ENCODE assay signal across 1 cellular context in the genomic region with DNA sequence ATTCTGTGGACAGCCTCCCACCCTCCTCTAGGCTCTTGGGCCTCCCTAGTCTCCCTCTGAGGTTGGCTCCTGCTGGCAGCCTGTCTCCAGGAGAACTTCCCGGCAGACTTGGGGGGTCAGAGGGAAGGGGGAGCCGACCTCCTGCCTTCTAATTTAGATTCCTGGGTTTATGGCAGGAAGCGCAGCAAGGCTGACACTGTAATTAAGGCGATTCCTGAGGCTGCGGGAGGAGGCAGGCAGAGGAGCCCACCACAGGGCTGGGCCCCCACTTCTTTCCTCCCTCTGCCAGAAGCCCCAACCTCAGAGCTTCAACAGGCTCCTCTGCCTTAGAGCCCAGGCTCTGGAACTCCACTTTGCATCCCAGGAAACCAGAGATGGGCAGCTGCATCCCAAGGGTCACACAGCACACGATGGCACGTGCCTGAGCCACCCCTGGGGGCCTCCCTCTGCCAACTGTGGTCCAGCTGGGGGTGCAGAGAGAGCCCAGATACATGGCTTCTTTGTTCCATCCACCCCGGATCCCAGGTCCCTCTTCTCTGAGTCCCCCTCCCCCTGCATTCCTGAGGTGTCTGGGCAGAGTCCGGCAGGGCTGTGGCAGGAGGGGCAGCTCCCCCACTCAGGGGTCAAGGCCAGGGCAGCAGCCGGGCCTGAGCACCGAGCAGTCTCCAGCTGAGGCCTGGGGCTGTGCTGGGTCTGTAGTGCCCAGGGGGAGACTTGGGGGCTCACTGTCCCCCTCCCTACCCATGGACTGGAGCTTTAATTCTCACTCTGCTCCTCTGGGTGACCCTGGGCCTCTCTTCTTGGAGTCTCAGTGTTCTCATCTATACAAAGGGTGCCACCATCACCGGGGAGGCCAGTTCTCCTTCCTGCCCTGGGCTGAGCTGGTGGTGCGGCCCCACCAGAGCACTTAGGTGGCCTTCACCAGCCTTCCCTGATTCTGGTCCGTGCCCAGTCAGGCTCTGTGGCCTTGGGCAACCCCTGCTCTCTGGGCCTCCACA.
TF ChIP-seq lines count a peak whose summit lies in the region.

No MANE protein-coding gene starts in this region.

TF ChIP-seq in H1, 55 proteins besides CTCF, POLR2A, EP300 and RAD21:
- no peak for TF ChIP-seq MAFK (IDR thresholded peaks at IDR 0.05; ENCODE audit: low read depth, low read length)
- TF ChIP-seq NANOG (IDR thresholded peaks at IDR 0.05; ENCODE audit: insufficient read depth, low read depth, low read length, poor library complexity, severe bottlenecking) = peak; percentile 17
- TF ChIP-seq, protein P1, sequence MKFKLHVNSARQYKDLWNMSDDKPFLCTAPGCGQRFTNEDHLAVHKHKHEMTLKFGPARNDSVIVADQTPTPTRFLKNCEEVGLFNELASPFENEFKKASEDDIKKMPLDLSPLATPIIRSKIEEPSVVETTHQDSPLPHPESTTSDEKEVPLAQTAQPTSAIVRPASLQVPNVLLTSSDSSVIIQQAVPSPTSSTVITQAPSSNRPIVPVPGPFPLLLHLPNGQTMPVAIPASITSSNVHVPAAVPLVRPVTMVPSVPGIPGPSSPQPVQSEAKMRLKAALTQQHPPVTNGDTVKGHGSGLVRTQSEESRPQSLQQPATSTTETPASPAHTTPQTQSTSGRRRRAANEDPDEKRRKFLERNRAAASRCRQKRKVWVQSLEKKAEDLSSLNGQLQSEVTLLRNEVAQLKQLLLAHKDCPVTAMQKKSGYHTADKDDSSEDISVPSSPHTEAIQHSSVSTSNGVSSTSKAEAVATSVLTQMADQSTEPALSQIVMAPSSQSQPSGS (IDR thresholded peaks at IDR 0.05; ENCODE audit: low read length) = peak; percentile 35; the same call in 1 of the 2 replicates
- no peak for TF ChIP-seq CEBPB (IDR thresholded peaks at IDR 0.05; ENCODE audit: low read depth, low read length)
- no peak for TF ChIP-seq CTBP2 (IDR thresholded peaks at IDR 0.05; ENCODE audit: borderline replicate concordance, insufficient read depth, insufficient read length, low read length)
- TF ChIP-seq KDM1A (IDR thresholded peaks at IDR 0.05; ENCODE audit: borderline replicate concordance, low read length) = peak; percentile 59; the same call in 1 of the 2 replicates
- no peak for TF ChIP-seq SIX5 (IDR thresholded peaks at IDR 0.05; ENCODE audit: low read depth, low read length)
- 0 out of 2 replicates have a peak, but pooled peaks have one; percentile 72 for TF ChIP-seq TCF12 (IDR thresholded peaks at IDR 0.05; ENCODE audit: low read depth, low read length)
- TF ChIP-seq RXRA (IDR thresholded peaks at IDR 0.05; ENCODE audit: insufficient read depth, low read depth, low read length) = peak; percentile 99
- peak; percentile 94 for TF ChIP-seq TEAD4 (IDR thresholded peaks at IDR 0.05; ENCODE audit: low read depth, low read length)
- no peak for TF ChIP-seq SP2 (IDR thresholded peaks at IDR 0.05; ENCODE audit: low read length)
- no peak for TF ChIP-seq EGR1 (IDR thresholded peaks at IDR 0.05; ENCODE audit: borderline replicate concordance, low read depth, low read length)
